In the genomic region with DNA sequence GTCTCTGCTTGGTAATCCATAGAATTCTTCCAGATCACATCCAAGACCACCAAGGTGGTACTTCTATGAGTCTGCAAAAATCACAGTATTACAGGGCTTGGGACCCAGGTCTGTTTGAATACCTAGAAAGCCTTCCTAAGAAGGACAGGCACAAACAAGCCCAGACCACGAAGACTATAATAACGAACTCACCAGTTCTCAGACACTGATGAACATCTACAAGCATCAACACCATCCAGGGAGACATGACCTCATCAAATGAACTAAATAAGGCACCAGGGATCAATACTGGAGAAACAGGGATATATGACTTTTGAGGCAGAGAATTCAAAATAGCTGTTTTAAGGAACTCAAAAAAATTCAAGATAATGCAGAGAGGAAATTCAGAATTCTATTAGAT, we compare ENCODE assay signal across 28 cellular contexts. TPM values are rescaled to one million over a fixed set of nuclear protein-coding genes. Genes with fewer than 3 reads are reported as not detected.
DNase-seq lines count a peak whose midpoint lies in the region; ATAC-seq, FAIRE-seq and TF ChIP-seq lines count a peak whose summit lies in the region.
"Had no signal": no experiment of that assay in that cellular context is flagged by ENCODE, and none has a peak within 500 bp of the region (broad histone marks: within the 10 kb centered on the region; RNA-seq: fewer than 3 reads in every experiment).

No MANE protein-coding gene starts in this region.

- H3K27me3 ChIP-seq in HepG2 (ENCODE audit: control insufficient read depth in 1 of 2, insufficient read depth in 2 of 2, low read length in 2 of 2) (peaks cover 0 to 15% of the 10 kb centered on the region in 2 experiments; a peak in 1 of 5 replicates), right lobe of liver (no peaks in the 10 kb centered on the region), bronchial epithelial cell (ENCODE audit: control insufficient read depth, insufficient read depth, low read length) (no peaks in the 10 kb centered on the region), neural progenitor cell (no peaks in the 10 kb centered on the region)
- H3K27me3 ChIP-seq: BLaER1 treated with 17β-estradiol and CSF1 and Interleukin-3, amounts not matched to agents 10 nM and 100 nM had no signal

- H3K4me3 ChIP-seq in HepG2 (replicated peaks in 1 of 3; ENCODE audit: insufficient read depth in 1 of 3, low read depth in 2 of 3, low read length in 3 of 3) (no peak overlapping the region), right lobe of liver (no peak overlapping the region), bronchial epithelial cell (ENCODE audit: low read depth, low read length) (no peak overlapping the region), neural progenitor cell (no peak overlapping the region)
- H3K4me3 ChIP-seq: A549; BLaER1 treated with 17β-estradiol and CSF1 and Interleukin-3, amounts not matched to agents 10 nM and 100 nM; GM12878; GM23248; HAP-1 had no signal

- DNase-seq in HepG2 (ENCODE audit: low spot score): no peak
- DNase-seq in right lobe of liver: no peak
- peak; percentile 75 for DNase-seq in bronchial epithelial cell (ENCODE audit: low read depth)
- no peak for DNase-seq in epithelial cell of prostate (ENCODE audit: low read depth, low spot score)
- DNase-seq in neural progenitor cell (ENCODE audit: low spot score): no peak
- no peak for DNase-seq in stimulated activated CD4-positive, alpha-beta T cell treated with anti-CD3 and anti-CD28 coated beads, Interleukin-2, amount 100 ng/mL, for 48 hours
- DNase-seq in hepatic stellate cell (ENCODE audit: low spot score): no peak
- DNase-seq: 8988T; ACHN; AML-193; BE2C; CD4-positive, alpha-beta T cell; CD8-positive, alpha-beta memory T cell; DMS 273 treated with DMSO at 0.1 percent for 48 hours; DMS79; EL; GDM1; GM23248; HFFc6 had no signal

- H2AFZ ChIP-seq in HepG2 (ENCODE audit: low read length) (no peak overlapping the region), neural progenitor cell (replicated peaks) (peak overlapping the region; percentile 18)
- H2AFZ ChIP-seq: GM23248 had no signal

- H3K27ac ChIP-seq in HepG2 (ENCODE audit: extremely low read length, insufficient read depth, low read length) (no peak overlapping the region), right lobe of liver (no peak overlapping the region), epithelial cell of prostate (peak overlapping the region; percentile 16), neural progenitor cell (no peak overlapping the region)
- H3K27ac ChIP-seq: A549; BLaER1 treated with 17β-estradiol and CSF1 and Interleukin-3, amounts not matched to agents 10 nM and 100 nM; GM23248 had no signal

- no peaks in the 10 kb centered on the region for H3K36me3 ChIP-seq in HepG2 (replicated peaks in 1 of 2; ENCODE audit: control insufficient read depth in 1 of 2, insufficient read depth in 2 of 2, low read length in 2 of 2)
- H3K36me3 ChIP-seq in right lobe of liver: no peaks in the 10 kb centered on the region
- no peaks in the 10 kb centered on the region for H3K36me3 ChIP-seq in bronchial epithelial cell (ENCODE audit: control insufficient read depth, insufficient read depth, low read length)
- H3K36me3 ChIP-seq in neural progenitor cell: no peaks in the 10 kb centered on the region
- H3K36me3 ChIP-seq: BE2C, HAP-1 had no signal

- TF ChIP-seq RAD21 in HepG2 (CRISPR knock-in tag; IDR thresholded peaks at IDR 0.05): no peak

- no peaks in the 10 kb centered on the region for H4K20me1 ChIP-seq in HepG2 (ENCODE audit: insufficient read depth, low read length)
- no peaks in the 10 kb centered on the region for H4K20me1 ChIP-seq in neural progenitor cell (ENCODE audit: low read depth)
- H4K20me1 ChIP-seq: BLaER1 treated with 17β-estradiol and CSF1 and Interleukin-3, amounts not matched to agents 10 nM and 100 nM had no signal

- H3K9me3 Mint-ChIP-seq in neural progenitor cell: peaks cover 13% of the 10 kb centered on the region
- H3K9me3 Mint-ChIP-seq: CD4-positive, alpha-beta T cell had no signal

- no peak overlapping the region for H3K4me3 Mint-ChIP-seq in neural progenitor cell
- H3K4me3 Mint-ChIP-seq: CD14-positive monocyte; CD4-positive, alpha-beta T cell; CD8-positive, alpha-beta memory T cell; HFFc6 had no signal

- no peaks in the 10 kb centered on the region for H3K27me3 Mint-ChIP-seq in neural progenitor cell (ENCODE audit: insufficient read depth, low read depth)

- H3K36me3 Mint-ChIP-seq in neural progenitor cell: no peaks in the 10 kb centered on the region
- H3K36me3 Mint-ChIP-seq: CD14-positive monocyte; CD8-positive, alpha-beta memory T cell had no signal

- no TSS peak for BruUV-seq in HepG2 (replicated peaks; lab: Mats Ljungman, UMichigan)

- H3K4me1 Mint-ChIP-seq in neural progenitor cell: no peaks in the 10 kb centered on the region
- H3K4me1 Mint-ChIP-seq: CD14-positive monocyte; CD8-positive, alpha-beta memory T cell had no signal

- POLR2A ChIA-PET in HepG2 (lab: Yijun Ruan, JAX): interaction anchor here (0.8 kb wide), 1 partner anchor 122 kb away, joined by 3 read pairs; the partner anchor contains the start of genes ACIN1 and C14orf119

- TF ChIP-seq CTCF in HepG2 (CRISPR knock-in tag; IDR thresholded peaks at IDR 0.05): no peak
- TF ChIP-seq CTCF in right lobe of liver (IDR thresholded peaks at IDR 0.05): no peak
- no peak for TF ChIP-seq CTCF in bronchial epithelial cell (IDR thresholded peaks at IDR 0.05; ENCODE audit: insufficient read depth, low read length, severe bottlenecking)
- TF ChIP-seq CTCF in neural progenitor cell (IDR thresholded peaks at IDR 0.05): no peak

- in situ Hi-C loops in HepG2 (cut with HindIII; ENCODE audit: extremely low pct_ligation_motif_present, low pct_unique_long_range_greater_than_20kb): no loop called here

- TF ChIP-seq POLR2A in HepG2 (IDR thresholded peaks at IDR 0.05; ENCODE audit: insufficient read depth in 1 of 2, low read depth in 2 of 2, low read length in 2 of 2): no peak
- no peak for TF ChIP-seq POLR2A in right lobe of liver (IDR thresholded peaks at IDR 0.05)

- H3K9me3 ChIP-seq in HepG2 (ENCODE audit: low read length) (peaks cover 10% of the 10 kb centered on the region), right lobe of liver (no peaks in the 10 kb centered on the region), neural progenitor cell (ENCODE audit: low read depth) (no peaks in the 10 kb centered on the region)
- H3K9me3 ChIP-seq: BE2C had no signal

- no peak; the same call in 2 of the 3 replicates for ATAC-seq in HepG2
- ATAC-seq in right lobe of liver: no peak
- ATAC-seq in esophagus mucosa: no peak
- ATAC-seq: A549, GM12878 had no signal

- no peak overlapping the region for H3K27ac Mint-ChIP-seq in neural progenitor cell
- H3K27ac Mint-ChIP-seq: CD14-positive monocyte; CD4-positive, alpha-beta T cell; CD8-positive, alpha-beta memory T cell; HFFc6 had no signal

- H3K9ac ChIP-seq in HepG2 (ENCODE audit: insufficient read depth, low read depth, low read length): no peak overlapping the region
- no peak overlapping the region for H3K9ac ChIP-seq in neural progenitor cell
- H3K9ac ChIP-seq: BLaER1 treated with 17β-estradiol and CSF1 and Interleukin-3, amounts not matched to agents 10 nM and 100 nM; GM23248 had no signal

- H3K4me1 ChIP-seq in HepG2 (ENCODE audit: insufficient read depth, low read length) (no peaks in the 10 kb centered on the region), right lobe of liver (no peaks in the 10 kb centered on the region), neural progenitor cell (no peaks in the 10 kb centered on the region)
- H3K4me1 ChIP-seq: A549; BE2C; BLaER1 treated with 17β-estradiol and CSF1 and Interleukin-3, amounts not matched to agents 10 nM and 100 nM; HAP-1 had no signal

- no peaks in the 10 kb centered on the region for H3F3A ChIP-seq in neural progenitor cell (ENCODE audit: low read depth)

- TF ChIP-seq EP300 in HepG2 (IDR thresholded peaks at IDR 0.05; ENCODE audit: low read depth in 2 of 2, low read length in 2 of 2) (no peak), HepG2 (CRISPR knock-in tag; IDR thresholded peaks at IDR 0.05; ENCODE audit: borderline replicate concordance) (no peak)

- no peak overlapping the region for H3K4me2 ChIP-seq in HepG2 (ENCODE audit: low read depth, low read length)
- H3K4me2 ChIP-seq in neural progenitor cell: no peak overlapping the region
- H3K4me2 ChIP-seq: A549; BLaER1 treated with 17β-estradiol and CSF1 and Interleukin-3, amounts not matched to agents 10 nM and 100 nM had no signal

- intact Hi-C loops in HepG2 (cut with micrococcal nuclease; ENCODE audit: unreplicated experiment) (no loop called here), right lobe of liver (cut with DNase I) (no loop called here)

- FAIRE-seq in HepG2 (lab: Jason Lieb, UNC): no peak
- no peak for FAIRE-seq in bronchial epithelial cell (lab: Jason Lieb, UNC)
- FAIRE-seq: A549, D721Med, GM12878, GM19239, H54 had no signal

- 40% methylated on average over 2 of the region's 2 CpGs for WGBS in HepG2 (ENCODE audit: low lambda C conversion rate)
- 87% methylated on average over 2 of the region's 2 CpGs for WGBS in right lobe of liver (ENCODE audit: insufficient coverage, low coverage, low lambda C conversion rate, missing lambda C conversion rate)

- H3K79me2 ChIP-seq in HepG2 (ENCODE audit: insufficient read depth, low read length): no peaks in the 10 kb centered on the region
- H3K79me2 ChIP-seq in neural progenitor cell (ENCODE audit: low read depth): no peaks in the 10 kb centered on the region

- CTCF ChIA-PET in HepG2 (lab: Yijun Ruan, JAX; ENCODE audit: low intra/inter-chr PET ratio, low total read pairs): no interaction called here

RNA-seq across cellular contexts. Expression of gene RNF212B, which starts 20.1 kb away (rescaled TPM):
- not detected in 2 replicates for total RNA-seq in HepG2 (2016; rRNA removed; fragmentation: Illumina TruSeq; extraction: Trizol)
- total RNA-seq in HepG2 (2016; cell fraction: cytosol; rRNA removed; fragmentation: Illumina TruSeq; extraction: Trizol; ENCODE audit: low read depth): not detected in 2 replicates
- total RNA-seq in HepG2 (2016; cell fraction: insoluble cytoplasmic fraction; rRNA removed; fragmentation: Illumina TruSeq; extraction: Trizol): not detected in 2 replicates
- not detected in 2 replicates for total RNA-seq in HepG2 (2016; cell fraction: membrane; rRNA removed; fragmentation: Illumina TruSeq; extraction: Trizol)
- not detected in 2 replicates for total RNA-seq in HepG2 (2016; cell fraction: nucleus; rRNA removed; fragmentation: Illumina TruSeq; extraction: Trizol)
- polyA plus RNA-seq in HepG2 (2011; rRNA removed): 0.05 TPM in 1 of 2 replicates, not detected in the other
- not detected in 2 replicates for polyA plus RNA-seq in HepG2 (2011; cell fraction: cytosol; rRNA removed)
- polyA plus RNA-seq in HepG2 (2011; cell fraction: nucleus; rRNA removed): not detected in 2 replicates
- polyA plus RNA-seq in HepG2 (2012): not detected in 2 replicates
- polyA plus RNA-seq in HepG2 (2016; cell fraction: cytosol; fragmentation: Illumina TruSeq; extraction: Trizol; ENCODE audit: low read depth): not detected in 2 replicates
- polyA plus RNA-seq in HepG2 (2016; cell fraction: insoluble cytoplasmic fraction; fragmentation: Illumina TruSeq; extraction: Trizol; ENCODE audit: low read depth): not detected in 2 replicates
- polyA plus RNA-seq in HepG2 (2016; cell fraction: membrane; fragmentation: Illumina TruSeq; extraction: Trizol; ENCODE audit: low read depth): not detected in 2 replicates
- polyA plus RNA-seq in HepG2 (2016; cell fraction: nucleus; fragmentation: Illumina TruSeq; extraction: Trizol; ENCODE audit: insufficient read depth, low read depth): not detected in 2 replicates
- not detected in 2 replicates for polyA minus RNA-seq in HepG2 (2011; rRNA and poly(A)+ RNA removed; ENCODE audit: low replicate concordance)
- not detected in 2 replicates for polyA minus RNA-seq in HepG2 (2011; cell fraction: cytosol; rRNA and poly(A)+ RNA removed)
- polyA minus RNA-seq in HepG2 (2011; cell fraction: nucleus; rRNA and poly(A)+ RNA removed): not detected in 2 replicates
- under 1 TPM in 1 of 6 experiments, not detected in 5; 0.49 TPM for total RNA-seq in right lobe of liver
- total RNA-seq in bronchial epithelial cell: not detected in 2 replicates
- total RNA-seq in neural progenitor cell (ENCODE audit: low replicate concordance): 0.50 TPM in 1 of 2 replicates, not detected in the other
- not detected for total RNA-seq in esophagus mucosa
- total RNA-seq: CD4-positive, alpha-beta T cell; CD8-positive, alpha-beta memory T cell; GM12878; GM23248; HFFc6 had no signal
- polyA plus RNA-seq: A549; CD14-positive monocyte; CD8-positive, alpha-beta memory T cell; GM12878; GM23248 had no signal

RNA-seq across cellular contexts. Expression of gene SLC7A8, which starts 34.2 kb away (rescaled TPM):
- not detected in 2 replicates for total RNA-seq in HepG2 (2016; rRNA removed; fragmentation: Illumina TruSeq; extraction: Trizol)
- not detected in 2 replicates for total RNA-seq in HepG2 (2016; cell fraction: cytosol; rRNA removed; fragmentation: Illumina TruSeq; extraction: Trizol; ENCODE audit: low read depth)
- total RNA-seq in HepG2 (2016; cell fraction: insoluble cytoplasmic fraction; rRNA removed; fragmentation: Illumina TruSeq; extraction: Trizol): not detected in 2 replicates
- not detected in 2 replicates for total RNA-seq in HepG2 (2016; cell fraction: membrane; rRNA removed; fragmentation: Illumina TruSeq; extraction: Trizol)
- total RNA-seq in HepG2 (2016; cell fraction: nucleus; rRNA removed; fragmentation: Illumina TruSeq; extraction: Trizol): not detected in 2 replicates
- polyA plus RNA-seq in HepG2 (2011; rRNA removed): 0.03 and 0.25 TPM in 2 replicates
- not detected in 2 replicates for polyA plus RNA-seq in HepG2 (2011; cell fraction: cytosol; rRNA removed)
- polyA plus RNA-seq in HepG2 (2011; cell fraction: nucleus; rRNA removed): 0.03 and 0.11 TPM in 2 replicates
- not detected in 2 replicates for polyA plus RNA-seq in HepG2 (2012)
- not detected in 2 replicates for polyA plus RNA-seq in HepG2 (2016; cell fraction: cytosol; fragmentation: Illumina TruSeq; extraction: Trizol; ENCODE audit: low read depth)
- polyA plus RNA-seq in HepG2 (2016; cell fraction: insoluble cytoplasmic fraction; fragmentation: Illumina TruSeq; extraction: Trizol; ENCODE audit: low read depth): not detected in 2 replicates
- not detected in 2 replicates for polyA plus RNA-seq in HepG2 (2016; cell fraction: membrane; fragmentation: Illumina TruSeq; extraction: Trizol; ENCODE audit: low read depth)
- not detected in 2 replicates for polyA plus RNA-seq in HepG2 (2016; cell fraction: nucleus; fragmentation: Illumina TruSeq; extraction: Trizol; ENCODE audit: insufficient read depth, low read depth)
- polyA minus RNA-seq in HepG2 (2011; rRNA and poly(A)+ RNA removed; ENCODE audit: low replicate concordance): 1.4 TPM in 1 of 2 replicates, not detected in the other
- not detected in 2 replicates for polyA minus RNA-seq in HepG2 (2011; cell fraction: cytosol; rRNA and poly(A)+ RNA removed)
- polyA minus RNA-seq in HepG2 (2011; cell fraction: nucleus; rRNA and poly(A)+ RNA removed): not detected in 2 replicates
- total RNA-seq in right lobe of liver: 10 to 100 TPM in 1 of 6 experiments, 1 to 10 TPM in 5; 3.2 to 10.1 (median 4.4) TPM
- total RNA-seq in bronchial epithelial cell: 1.1 and 9.0 TPM in 2 replicates
- total RNA-seq in neural progenitor cell (ENCODE audit: low replicate concordance): 56.5 and 83.7 TPM in 2 replicates
- 51.1 TPM for total RNA-seq in esophagus mucosa
